19 cellular contexts compared by ENCODE assay signal in the genomic region with DNA sequence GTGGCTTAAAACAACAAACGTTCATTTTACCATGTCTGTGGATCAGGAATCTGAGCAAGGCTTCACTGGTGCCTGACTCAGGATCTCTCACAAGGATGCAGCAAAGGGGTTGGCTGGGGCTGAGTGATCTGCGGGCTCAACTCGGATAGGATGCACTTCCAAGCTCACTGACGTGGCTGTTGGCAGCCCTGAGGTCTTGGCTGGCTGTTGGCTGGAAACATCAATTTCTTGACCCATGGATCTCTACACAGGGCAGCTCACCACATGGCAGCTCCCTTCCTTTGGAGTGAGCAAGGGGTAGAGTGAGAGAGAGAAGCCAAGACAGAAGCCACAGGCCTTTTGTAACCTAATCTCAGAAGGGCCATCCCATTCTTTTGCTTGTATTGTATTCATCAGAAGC.
"Had no signal": no experiment of that assay in that cellular context is flagged by ENCODE, and none has a peak within 500 bp of the region (broad histone marks: within the 10 kb centered on the region; RNA-seq: fewer than 3 reads in every experiment).

No MANE protein-coding gene starts in this region.

- H3K4me1 Mint-ChIP-seq: naive B cell, T-helper 17 cell had no signal

- H3K27me3 ChIP-seq: body of pancreas, cardiac muscle cell, colonic mucosa, tibial nerve had no signal

- H3K27ac ChIP-seq: body of pancreas, cardiac muscle cell, colonic mucosa, spleen, tibial nerve had no signal

- DNase-seq: activated CD4-positive, alpha-beta T cell treated with anti-CD3 and anti-CD28 coated beads, Interleukin-2, amount 50 U/mL, for 1 hour; activated CD8-positive, alpha-beta T cell treated with anti-CD3 and anti-CD28 coated beads for 36 hours; activated naive CD4-positive, alpha-beta T cell; activated T-cell treated with anti-CD3 and anti-CD28 coated beads, Interleukin-2, amount 50 U/mL, for 48 hours; body of pancreas; cerebellar nuclear complex; colonic mucosa; effector memory CD4-positive, alpha-beta T cell; left ventricle myocardium superior; naive B cell; posterior cingulate gyrus; right cardiac atrium; spleen; stimulated activated naive CD4-positive, alpha-beta T cell treated with Interleukin-2 at 50 U/mL for 16 hours; T-helper 17 cell; T1000 had no signal

- H3K27ac Mint-ChIP-seq: activated CD8-positive, alpha-beta T cell treated with anti-CD3 and anti-CD28 coated beads for 36 hours; activated naive CD4-positive, alpha-beta T cell treated with anti-CD3 and anti-CD28 coated beads, Interleukin-2, amount 50 U/mL, for 72 hours; T-helper 17 cell had no signal

- H3K36me3 Mint-ChIP-seq: activated naive CD4-positive, alpha-beta T cell treated with anti-CD3 and anti-CD28 coated beads, Interleukin-2, amount 50 U/mL, for 72 hours; naive B cell had no signal

- ATAC-seq: activated CD8-positive, alpha-beta T cell treated with anti-CD3 and anti-CD28 coated beads for 36 hours; activated naive CD4-positive, alpha-beta T cell treated with anti-CD3 and anti-CD28 coated beads, Interleukin-2, amount 50 U/mL, for 72 hours; body of pancreas; left ventricle myocardium superior; right cardiac atrium; T-helper 17 cell had no signal

- H3K9me3 ChIP-seq: body of pancreas, colonic mucosa, spleen, tibial nerve had no signal

- H3K4me3 ChIP-seq: body of pancreas, cardiac muscle cell, colonic mucosa, spleen, tibial nerve had no signal

- H3K36me3 ChIP-seq: cardiac muscle cell, colonic mucosa, spleen, tibial nerve had no signal

- H3K4me1 ChIP-seq: body of pancreas, colonic mucosa, spleen had no signal

- H3K4me3 Mint-ChIP-seq: activated CD8-positive, alpha-beta T cell treated with anti-CD3 and anti-CD28 coated beads for 36 hours; naive B cell; T-helper 17 cell had no signal

- H3K9me3 Mint-ChIP-seq: activated CD8-positive, alpha-beta T cell treated with anti-CD3 and anti-CD28 coated beads for 36 hours; activated naive CD4-positive, alpha-beta T cell treated with anti-CD3 and anti-CD28 coated beads, Interleukin-2, amount 50 U/mL, for 72 hours; naive B cell had no signal
